Comparison of ENCODE assay signal across 10 cellular contexts in the genomic region with DNA sequence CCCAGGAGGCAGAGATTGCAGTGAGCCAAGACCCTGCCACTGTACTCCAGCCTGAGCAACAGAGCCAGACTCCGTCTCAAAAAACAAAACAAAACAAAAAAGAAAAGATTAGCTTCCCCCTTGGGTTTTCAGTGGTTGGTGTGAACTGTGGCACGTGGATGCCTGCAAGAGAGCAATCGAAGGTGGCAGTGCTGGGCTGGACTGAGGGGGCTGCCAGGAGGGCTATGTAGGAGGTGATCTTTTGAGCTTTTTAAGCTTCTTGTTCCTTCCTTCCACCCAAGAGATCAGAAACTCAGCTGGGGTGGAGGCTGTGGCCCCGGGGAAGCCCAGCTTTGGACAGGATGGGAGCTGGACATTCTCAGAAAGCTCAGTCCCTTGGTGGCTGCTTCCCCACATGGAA. TPM values are rescaled to one million over a fixed set of nuclear protein-coding genes. Genes with fewer than 3 reads are reported as not detected.
DNase-seq lines count a peak whose midpoint lies in the region; ATAC-seq and TF ChIP-seq lines count a peak whose summit lies in the region.
"Had no signal": no experiment of that assay in that cellular context is flagged by ENCODE, and none has a peak within 500 bp of the region (broad histone marks: within the 10 kb centered on the region; RNA-seq: fewer than 3 reads in every experiment).

No MANE protein-coding gene starts in this region.

- no peaks in the 10 kb centered on the region for H3K79me2 ChIP-seq in ACC112 (ENCODE audit: control insufficient read depth, insufficient read depth, low read length, unreplicated experiment)
- peaks cover 19% of the 10 kb centered on the region for H3K79me2 ChIP-seq in PC-9 (ENCODE audit: low read depth)
- no peaks in the 10 kb centered on the region for H3K79me2 ChIP-seq in osteoblast (ENCODE audit: insufficient read depth, low read length)

- H3K4me3 ChIP-seq in ACC112 (ENCODE audit: low read depth, low read length), result no peak overlapping the region
- H3K4me3 ChIP-seq in PC-9, result no peak overlapping the region
- no peak overlapping the region for H3K4me3 ChIP-seq in duodenal mucosa (ENCODE audit: low read depth in 1 of 2, low read length in 2 of 2)
- no peak overlapping the region for H3K4me3 ChIP-seq in osteoblast (ENCODE audit: insufficient read depth, low read length)
- H3K4me3 ChIP-seq: neural progenitor cell had no signal

- no TSS peak for BruUV-seq in PC-9 (replicated peaks; lab: Mats Ljungman, UMichigan)

- TF ChIP-seq CTCF in PC-9 (conservative IDR thresholded peaks at IDR 0.05) (no peak), osteoblast (IDR thresholded peaks at IDR 0.05; ENCODE audit: extremely low read depth, low read depth, low read length) (no peak)

- H3K27me3 ChIP-seq in ACC112 (ENCODE audit: insufficient read depth, low read length) (no peaks in the 10 kb centered on the region), PC-9 (ENCODE audit: insufficient read depth, low read depth) (no peaks in the 10 kb centered on the region), duodenal mucosa (ENCODE audit: control insufficient read depth in 1 of 2, insufficient read depth in 2 of 2, low read length in 2 of 2) (no peaks in the 10 kb centered on the region), osteoblast (ENCODE audit: insufficient read depth, low read length) (peaks cover 20% of the 10 kb centered on the region)
- H3K27me3 ChIP-seq: neural progenitor cell had no signal

- no peaks in the 10 kb centered on the region for H3K9me2 ChIP-seq in PC-9 (ENCODE audit: insufficient read depth)

- peaks cover 25% of the 10 kb centered on the region for H3F3A ChIP-seq in PC-9 (ENCODE audit: insufficient read depth, low read depth)

- DNase-seq in PC-9 (peak in 1 of 2 experiments; percentile 5), osteoblast (ENCODE audit: insufficient read length, low spot score, missing footprints) (no peak), OCI-M1 (lab: John Stamatoyannopoulos, UW) (no peak), mucosa of gallbladder (ENCODE audit: low spot score) (no peak)
- DNase-seq in central memory CD4-positive, alpha-beta T cell, result no peak
- DNase-seq: WERI-Rb-1 had no signal

- no peaks in the 10 kb centered on the region for H3K36me3 ChIP-seq in ACC112 (ENCODE audit: insufficient read depth, low read length)
- H3K36me3 ChIP-seq in PC-9 (ENCODE audit: low read depth), result no peaks in the 10 kb centered on the region
- no peaks in the 10 kb centered on the region for H3K36me3 ChIP-seq in duodenal mucosa (ENCODE audit: control insufficient read depth in 1 of 2, insufficient read depth in 2 of 2, low read length in 2 of 2)
- no peaks in the 10 kb centered on the region for H3K36me3 ChIP-seq in osteoblast (ENCODE audit: insufficient read depth, low read length)
- H3K36me3 ChIP-seq: neural progenitor cell, WERI-Rb-1 had no signal

- intact Hi-C loops in PC-9 (cut with micrococcal nuclease; ENCODE audit: unreplicated experiment), result loop anchor here (1.0 to 2.0 kb wide), 2 partner anchors 23 to 33 kb away; no protein-coding TSS in a partner anchor

- no peak for ATAC-seq in HG02610 (IDR thresholded peaks at IDR 0.05; ENCODE audit: unreplicated experiment)

- H3K4me2 ChIP-seq in PC-9, result peak overlapping the region; percentile 88; the same call in 1 of the 2 replicates
- H3K4me2 ChIP-seq in osteoblast (ENCODE audit: insufficient read depth, low read length), result no peak overlapping the region
- H3K4me2 ChIP-seq: neural progenitor cell had no signal

- H3K4me1 ChIP-seq in ACC112 (ENCODE audit: control insufficient read depth, insufficient read depth, low read length, unreplicated experiment), result peaks cover 50% of the 10 kb centered on the region
- H3K4me1 ChIP-seq in PC-9 (replicated peaks; ENCODE audit: insufficient read depth), result peaks cover 44% of the 10 kb centered on the region
- H3K4me1 ChIP-seq in duodenal mucosa (ENCODE audit: control insufficient read depth in 1 of 2, insufficient read depth in 2 of 2, low read length in 2 of 2), result peaks cover 48 to 53% of the 10 kb centered on the region in 2 donors
- H3K4me1 ChIP-seq in osteoblast (ENCODE audit: insufficient read depth, low read length), result peaks cover 45% of the 10 kb centered on the region
- H3K4me1 ChIP-seq: neural progenitor cell had no signal

- CTCF ChIA-PET in PC-9 (lab: Charles Lee), result interaction anchor here (1.8 kb wide), 1 partner anchor 39 kb away, joined by 6 read pairs; no protein-coding TSS in a partner anchor

- H3K27ac ChIP-seq in ACC112 (ENCODE audit: low read depth, low read length), result peak overlapping the region; percentile 100
- peak overlapping the region; percentile 90; the same call in 1 of the 2 replicates for H3K27ac ChIP-seq in PC-9
- peak overlapping the region; percentile 14 for H3K27ac ChIP-seq in duodenal mucosa (ENCODE audit: low read depth, low read length)
- peak overlapping the region; percentile 90 for H3K27ac ChIP-seq in osteoblast (ENCODE audit: low read depth, low read length)
- H3K27ac ChIP-seq: neural progenitor cell had no signal

- POLR2A ChIA-PET in PC-9 (lab: Charles Lee; ENCODE audit: unreplicated experiment), result interaction anchor here (0.5 to 1.0 kb wide), 4 partner anchors 35 to 54 kb away, joined by 3 to 4 read pairs (median 4); a partner anchor contains a TSS

- no peaks in the 10 kb centered on the region for H3K9me3 ChIP-seq in PC-9 (ENCODE audit: insufficient read depth, low read depth)
- H3K9me3 ChIP-seq in duodenal mucosa (ENCODE audit: control insufficient read depth in 1 of 2, low read length in 2 of 2), result no peaks in the 10 kb centered on the region
- no peaks in the 10 kb centered on the region for H3K9me3 ChIP-seq in osteoblast (ENCODE audit: low read depth, low read length)

- H3K9ac ChIP-seq in duodenal mucosa (ENCODE audit: low read depth in 1 of 2, low read length in 2 of 2), result no peak overlapping the region
- H3K9ac ChIP-seq: neural progenitor cell had no signal

- H4K20me1 ChIP-seq in PC-9 (ENCODE audit: insufficient read depth) (no peaks in the 10 kb centered on the region), osteoblast (ENCODE audit: insufficient read depth, low read length) (no peaks in the 10 kb centered on the region)

- H2AFZ ChIP-seq in ACC112 (ENCODE audit: low read length, unreplicated experiment) (no peak overlapping the region), PC-9 (no peak overlapping the region), osteoblast (ENCODE audit: low read length) (no peak overlapping the region)
- H2AFZ ChIP-seq: neural progenitor cell had no signal

RNA-seq across cellular contexts. Expression of a gene that starts 49.6 kb away (rescaled TPM):
- 67.4 and 67.9 TPM in 2 replicates for total RNA-seq in PC-9 (2021)
- total RNA-seq in osteoblast, result 30.4 and 31.5 TPM in 2 replicates
- total RNA-seq in mucosa of gallbladder, result 19.0 TPM

Comparison
In these comparisons a context has a peak if more than half of its experiments do, and no peak if none do; other contexts are left out.
1. H3K27ac ChIP-seq: peak in every context shown above with its lines; median percentile 100 in ACC112; 90 in PC-9; 90 in osteoblast; 14 in duodenal mucosa.